In genomic region chr5:150672884-150673275, GRCh38 we compare ENCODE assay signal across 1 cellular context.
TF ChIP-seq lines count a peak whose summit lies in the region.

No MANE protein-coding gene starts in this region.

TF ChIP-seq in A549, 52 proteins besides CTCF, POLR2A, EP300 and RAD21 (continued from another document):
- TF ChIP-seq BCL3 (IDR thresholded peaks at IDR 0.05) (no peak), ESRRA (IDR thresholded peaks at IDR 0.05; ENCODE audit: borderline replicate concordance, low read length) (no peak), CHD2 (IDR thresholded peaks at IDR 0.05; ENCODE audit: low read length, partially characterized antibody) (no peak), KDM5A (IDR thresholded peaks at IDR 0.05) (no peak), RNF2 (IDR thresholded peaks at IDR 0.05; ENCODE audit: borderline replicate concordance, low read depth) (no peak), ELK1 (IDR thresholded peaks at IDR 0.05; ENCODE audit: low read depth, low read length) (no peak), REST (IDR thresholded peaks at IDR 0.05) (no peak)
